31 cellular contexts compared by ENCODE assay signal in genomic region chr18:38619129-38619528, GRCh38.
"Had no signal": no experiment of that assay in that cellular context is flagged by ENCODE, and none has a peak within 500 bp of the region (broad histone marks: within the 10 kb centered on the region; RNA-seq: fewer than 3 reads in every experiment).

No MANE protein-coding gene starts in this region.

- H3K4me2 ChIP-seq: hepatocyte had no signal

- H3K4me3 Mint-ChIP-seq: activated CD4-positive, alpha-beta memory T cell treated with anti-CD3 and anti-CD28 coated beads, Interleukin-2, amount 10 ng/mL, durations not matched to agents 7 days and 5 days; activated CD8-positive, alpha-beta memory T cell treated with anti-CD3 and anti-CD28 coated beads, Interleukin-2, amount 10 ng/mL, durations not matched to agents 7 days and 5 days; activated naive CD8-positive, alpha-beta T cell treated with anti-CD3 and anti-CD28 coated beads, Interleukin-2, amount 50 U/mL, for 24 hours; naive B cell; neural crest cell; type B pancreatic cell had no signal

- H3K79me2 ChIP-seq: hepatocyte had no signal

- FAIRE-seq: endometrium, frontal cortex, small intestine had no signal

- H3K36me3 Mint-ChIP-seq: activated CD8-positive, alpha-beta memory T cell treated with anti-CD3 and anti-CD28 coated beads, Interleukin-2, amount 10 ng/mL, durations not matched to agents 7 days and 5 days; naive B cell; type B pancreatic cell had no signal

- H3K4me1 Mint-ChIP-seq: activated CD4-positive, alpha-beta memory T cell treated with anti-CD3 and anti-CD28 coated beads, Interleukin-2, amount 10 ng/mL, durations not matched to agents 7 days and 5 days; activated CD8-positive, alpha-beta memory T cell treated with anti-CD3 and anti-CD28 coated beads, Interleukin-2, amount 10 ng/mL, durations not matched to agents 7 days and 5 days; naive B cell; neural crest cell had no signal

- H3K9me3 Mint-ChIP-seq: activated CD4-positive, alpha-beta memory T cell treated with anti-CD3 and anti-CD28 coated beads, Interleukin-2, amount 10 ng/mL, durations not matched to agents 7 days and 5 days; activated naive CD8-positive, alpha-beta T cell treated with anti-CD3 and anti-CD28 coated beads, Interleukin-2, amount 50 U/mL, for 24 hours; neural crest cell; type B pancreatic cell had no signal

- H3K27me3 ChIP-seq: body of pancreas, cardiac muscle cell, hepatocyte, left lung, vagina had no signal

- ATAC-seq: activated CD8-positive, alpha-beta memory T cell treated with anti-CD3 and anti-CD28 coated beads, Interleukin-2, amount 10 ng/mL, durations not matched to agents 7 days and 5 days; activated naive CD8-positive, alpha-beta T cell treated with anti-CD3 and anti-CD28 coated beads, Interleukin-2, amount 50 U/mL, for 24 hours; body of pancreas; left lung; sciatic nerve had no signal

- H3K9me3 ChIP-seq: body of pancreas, left lung, thoracic aorta, vagina had no signal

- H2AFZ ChIP-seq: hepatocyte had no signal

- H3K36me3 ChIP-seq: cardiac muscle cell, left lung, thoracic aorta, vagina had no signal

- DNase-seq: activated CD4-positive, alpha-beta memory T cell treated with anti-CD3 and anti-CD28 coated beads, Interleukin-2, amount 10 ng/mL, durations not matched to agents 7 days and 5 days; activated CD4-positive, alpha-beta T cell treated with anti-CD3 and anti-CD28 coated beads for 48 hours; activated CD4-positive, CD25-positive, alpha-beta regulatory T cell; activated CD8-positive, alpha-beta memory T cell treated with anti-CD3 and anti-CD28 coated beads, Interleukin-2, amount 10 ng/mL, durations not matched to agents 7 days and 5 days; activated effector memory CD4-positive, alpha-beta T cell treated with anti-CD3 and anti-CD28 coated beads, Interleukin-2, amount 50 U/mL, for 16 hours; activated naive CD4-positive, alpha-beta T cell treated with anti-CD3 and anti-CD28 coated beads, Interleukin-2, amount 50 U/mL, for 16 hours; activated naive CD8-positive, alpha-beta T cell treated with anti-CD3 and anti-CD28 coated beads, Interleukin-2, amount 50 U/mL, for 24 hours; activated T-cell treated with anti-CD3 and anti-CD28 coated beads for 4 hours; anterior cingulate cortex; body of pancreas; effector CD4-positive, alpha-beta T cell; erythroblast; glutamatergic neuron; kidney glomerular epithelial cell; left lung; naive B cell; occipital lobe; small intestine; stimulated activated CD8-positive, alpha-beta memory T cell treated with anti-CD3 and anti-CD28 coated beads, Interleukin-4, amount 100 ng/mL, for 48 hours; stimulated activated naive CD4-positive, alpha-beta T cell; T1000 had no signal

- H3K27me3 Mint-ChIP-seq: activated CD4-positive, alpha-beta memory T cell treated with anti-CD3 and anti-CD28 coated beads, Interleukin-2, amount 10 ng/mL, durations not matched to agents 7 days and 5 days; activated CD8-positive, alpha-beta memory T cell treated with anti-CD3 and anti-CD28 coated beads, Interleukin-2, amount 10 ng/mL, durations not matched to agents 7 days and 5 days; activated naive CD8-positive, alpha-beta T cell treated with anti-CD3 and anti-CD28 coated beads, Interleukin-2, amount 50 U/mL, for 24 hours; naive B cell; type B pancreatic cell had no signal

- H3K27ac ChIP-seq: body of pancreas, cardiac muscle cell, hepatocyte, left lung, thoracic aorta, vagina had no signal

- H3K4me1 ChIP-seq: body of pancreas, left lung, vagina had no signal

- H3K4me3 ChIP-seq: body of pancreas, cardiac muscle cell, hepatocyte, left lung, lung, thoracic aorta, vagina had no signal

- H3K27ac Mint-ChIP-seq: activated CD4-positive, alpha-beta memory T cell treated with anti-CD3 and anti-CD28 coated beads, Interleukin-2, amount 10 ng/mL, durations not matched to agents 7 days and 5 days; activated CD8-positive, alpha-beta memory T cell treated with anti-CD3 and anti-CD28 coated beads, Interleukin-2, amount 10 ng/mL, durations not matched to agents 7 days and 5 days; activated naive CD8-positive, alpha-beta T cell treated with anti-CD3 and anti-CD28 coated beads, Interleukin-2, amount 50 U/mL, for 24 hours; naive B cell; type B pancreatic cell had no signal
